In the genomic region with DNA sequence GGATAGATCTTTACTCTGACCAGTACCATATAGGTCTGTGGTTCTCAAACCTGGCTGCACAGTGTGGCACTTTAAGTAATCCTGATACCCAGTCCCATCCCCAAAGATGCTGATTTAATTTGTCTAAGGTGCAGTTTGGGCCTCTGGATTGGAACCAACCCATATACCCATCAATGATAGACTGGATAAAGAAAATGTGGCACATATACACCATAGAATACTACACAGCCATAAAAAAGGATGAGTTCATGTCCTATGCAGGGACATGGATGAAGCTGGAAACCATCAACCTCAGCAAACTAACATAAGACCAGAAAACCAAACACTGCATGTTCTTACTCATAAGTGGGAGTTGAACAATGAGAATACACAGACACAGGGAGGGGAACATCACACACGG, we compare ENCODE assay signal across 8 cellular contexts. TPM values are rescaled to one million over a fixed set of nuclear protein-coding genes. Genes with fewer than 3 reads are reported as not detected.
A peak's percentile ranks its signal among the peaks of the same experiment; 100 is the strongest.
DNase-seq lines count a peak whose midpoint lies in the region; ATAC-seq and TF ChIP-seq lines count a peak whose summit lies in the region.
"Not testable (repeated sequence)": the region's sequence is repeated elsewhere in the genome, so short reads cannot be mapped to it uniquely, and the experiment has no call there.

No MANE protein-coding gene starts in this region.

- intact Hi-C loops in ascending aorta (cut with DNase I) (loop anchor here (5.0 to 10.0 kb wide), 2 partner anchors 268 to 435 kb away; partner anchors contain the start of genes CD46, PFKFB2 and YOD1), gastrocnemius medialis (cut with DNase I; ENCODE audit: low total_unique reads) (loop anchor here (5.0 kb wide), 1 partner anchor 268 kb away; the partner anchor contains the start of genes PFKFB2 and YOD1)
- intact Hi-C loops in esophagus squamous epithelium (cut with DNase I), result not testable (repeated sequence)
- intact Hi-C loops in naive thymus-derived CD4-positive, alpha-beta T cell (cut with micrococcal nuclease), result loop anchor here (2.0 to 10.0 kb wide), 9 partner anchors 87 to 763 kb away; partner anchors contain the start of gene FCMR (in 1 of the 2)

- not testable (repeated sequence) for H3K27me3 ChIP-seq in CD8-positive, alpha-beta memory T cell (ENCODE audit: insufficient read depth, low read length, poor library complexity, severe bottlenecking); ascending aorta; esophagus squamous epithelium; naive thymus-derived CD4-positive, alpha-beta T cell (ENCODE audit: control insufficient read depth in 2 of 2, insufficient read depth in 2 of 2, low read length in 2 of 2); gastrocnemius medialis; upper lobe of left lung

- TF ChIP-seq EP300 in upper lobe of left lung (IDR thresholded peaks at IDR 0.05), result not testable (repeated sequence)

- CTCF ChIA-PET in CD8-positive, alpha-beta memory T cell (lab: Charles Lee), result interaction anchor here (0.7 to 4.3 kb wide), 4 partner anchors 8 to 267 kb away, joined by 3 to 17 read pairs (median 3); partner anchors contain the start of gene PFKFB2
- CTCF ChIA-PET in WTC11 (lab: Charles Lee), result not testable (repeated sequence)
- CTCF ChIA-PET in naive thymus-derived CD4-positive, alpha-beta T cell (lab: Charles Lee), result interaction anchor here (1.3 kb wide), 1 partner anchor 138 kb away, joined by 3 read pairs; no protein-coding TSS in a partner anchor

- H3K4me1 Mint-ChIP-seq in CD8-positive, alpha-beta memory T cell, result peaks cover 26 to 45% (median 41%) of the 10 kb centered on the region in 3 donors
- peaks cover 27% of the 10 kb centered on the region for H3K4me1 Mint-ChIP-seq in WTC11
- H3K4me1 Mint-ChIP-seq in activated T-cell treated with anti-CD3 and anti-CD28 coated beads, Interleukin-2, amount 50 U/mL, for 72 hours (ENCODE audit: low read depth), result peaks cover 49% of the 10 kb centered on the region
- peaks cover 27 to 60% (median 50%) of the 10 kb centered on the region in 7 donors for H3K4me1 Mint-ChIP-seq in naive thymus-derived CD4-positive, alpha-beta T cell

- WGBS in esophagus squamous epithelium, 2 donors, result 36 to 73% methylated on average over 1 of the region's 1 CpG
- WGBS in upper lobe of left lung, 2 donors, result 13 to 62% methylated on average over 1 of the region's 1 CpG

- not testable (repeated sequence) for ATAC-seq in WTC11; activated T-cell treated with anti-CD3 and anti-CD28 coated beads, Interleukin-2, amount 50 U/mL, for 72 hours (replicated peaks in 1 of 2); naive thymus-derived CD4-positive, alpha-beta T cell; gastrocnemius medialis; upper lobe of left lung (ENCODE audit: low FRiP score in 2 of 2)

- peak overlapping the region; percentile 8 to 71 (median 69) for H3K4me3 Mint-ChIP-seq in CD8-positive, alpha-beta memory T cell
- peak overlapping the region; percentile 61 for H3K4me3 Mint-ChIP-seq in WTC11
- H3K4me3 Mint-ChIP-seq in activated T-cell treated with anti-CD3 and anti-CD28 coated beads, Interleukin-2, amount 50 U/mL, for 72 hours, result peak overlapping the region; percentile 59 to 68
- H3K4me3 Mint-ChIP-seq in naive thymus-derived CD4-positive, alpha-beta T cell, result peak overlapping the region in 9 of 10 donors; percentile 45 to 95 (median 69)

- not testable (repeated sequence) for DNase-seq in CD8-positive, alpha-beta memory T cell; WTC11 (ENCODE audit: low spot score); activated T-cell treated with anti-CD3 and anti-CD28 coated beads, Interleukin-2, amount 50 U/mL, for 72 hours; ascending aorta (ENCODE audit: low spot score in 2 of 2); esophagus squamous epithelium (lab: John Stamatoyannopoulos, UW); naive thymus-derived CD4-positive, alpha-beta T cell; gastrocnemius medialis; upper lobe of left lung

- peaks cover 40% of the 10 kb centered on the region for H3K4me1 ChIP-seq in CD8-positive, alpha-beta memory T cell (ENCODE audit: insufficient read depth, low read length)
- not testable (repeated sequence) for H3K4me1 ChIP-seq in ascending aorta
- peaks cover 12 to 83% (median 14%) of the 10 kb centered on the region in 3 donors for H3K4me1 ChIP-seq in esophagus squamous epithelium
- peaks cover 6 to 13% of the 10 kb centered on the region in 2 donors for H3K4me1 ChIP-seq in naive thymus-derived CD4-positive, alpha-beta T cell (ENCODE audit: control insufficient read depth in 2 of 2, insufficient read depth in 2 of 2, low read length in 2 of 2)
- H3K4me1 ChIP-seq in gastrocnemius medialis, result peaks cover 21 to 27% of the 10 kb centered on the region in 2 donors
- H3K4me1 ChIP-seq in upper lobe of left lung, result peaks cover 15 to 46% (median 38%) of the 10 kb centered on the region in 4 donors

- H3K9me3 Mint-ChIP-seq in CD8-positive, alpha-beta memory T cell; WTC11; activated T-cell treated with anti-CD3 and anti-CD28 coated beads, Interleukin-2, amount 50 U/mL, for 72 hours; naive thymus-derived CD4-positive, alpha-beta T cell: not testable (repeated sequence)

- H3K27ac Mint-ChIP-seq in CD8-positive, alpha-beta memory T cell, result peak overlapping the region; percentile 72 to 96 (median 88)
- not testable (repeated sequence) for H3K27ac Mint-ChIP-seq in WTC11; activated T-cell treated with anti-CD3 and anti-CD28 coated beads, Interleukin-2, amount 50 U/mL, for 72 hours
- peak overlapping the region; percentile 82 to 100 (median 97) for H3K27ac Mint-ChIP-seq in naive thymus-derived CD4-positive, alpha-beta T cell

- POLR2A ChIA-PET in CD8-positive, alpha-beta memory T cell (lab: Charles Lee), result interaction anchor here (0.6 to 0.7 kb wide), 3 partner anchors 37 to 58 kb away, joined by 3 read pairs; no protein-coding TSS in a partner anchor
- POLR2A ChIA-PET in WTC11 (lab: Charles Lee), result not testable (repeated sequence)
- POLR2A ChIA-PET in naive thymus-derived CD4-positive, alpha-beta T cell (lab: Charles Lee), result interaction anchor here (0.8 to 7.6 kb wide), 7 partner anchors 9 to 133 kb away, joined by 3 to 95 read pairs (median 5); no protein-coding TSS in a partner anchor

- not testable (repeated sequence) for H3K27me3 Mint-ChIP-seq in CD8-positive, alpha-beta memory T cell; WTC11 (ENCODE audit: low read depth); activated T-cell treated with anti-CD3 and anti-CD28 coated beads, Interleukin-2, amount 50 U/mL, for 72 hours (ENCODE audit: low read depth); naive thymus-derived CD4-positive, alpha-beta T cell

- not testable (repeated sequence) for H3K27ac ChIP-seq in CD8-positive, alpha-beta memory T cell (ENCODE audit: low read depth, low read length)
- H3K27ac ChIP-seq in ascending aorta (peak overlapping the region; percentile 24 to 91), esophagus squamous epithelium (peak overlapping the region; percentile 56 to 97 (median 94)), gastrocnemius medialis (peak overlapping the region; percentile 96 to 100 (median 98)), upper lobe of left lung (peak overlapping the region; percentile 93 to 100 (median 98))
- H3K27ac ChIP-seq in naive thymus-derived CD4-positive, alpha-beta T cell (ENCODE audit: low read depth, low read length), result peak overlapping the region; percentile 26

- H3K4me3 ChIP-seq in CD8-positive, alpha-beta memory T cell (ENCODE audit: low read length); ascending aorta; esophagus squamous epithelium; naive thymus-derived CD4-positive, alpha-beta T cell (ENCODE audit: low read length); gastrocnemius medialis; upper lobe of left lung: not testable (repeated sequence)

- in situ Hi-C loops in gastrocnemius medialis (cut with MboI; ENCODE audit: low sequenced_read_pairs in 4 of 4), result loop anchor here in 1 of 4 donors (25.0 kb wide), 1 partner anchor 608 kb away; no protein-coding TSS in a partner anchor

- H3K9me3 ChIP-seq in CD8-positive, alpha-beta memory T cell (ENCODE audit: low read length); ascending aorta; esophagus squamous epithelium; naive thymus-derived CD4-positive, alpha-beta T cell (ENCODE audit: control insufficient read depth in 2 of 3, low read length in 3 of 3); gastrocnemius medialis; upper lobe of left lung: not testable (repeated sequence)

- TF ChIP-seq CTCF in WTC11 (IDR thresholded peaks at IDR 0.05); ascending aorta (IDR thresholded peaks at IDR 0.05); esophagus squamous epithelium (IDR thresholded peaks at IDR 0.05); gastrocnemius medialis (IDR thresholded peaks at IDR 0.05 in 4 of 5, conservative IDR thresholded peaks at IDR 0.05 in 1 of 5); upper lobe of left lung (IDR thresholded peaks at IDR 0.05): not testable (repeated sequence)

- not testable (repeated sequence) for H3K36me3 ChIP-seq in CD8-positive, alpha-beta memory T cell (ENCODE audit: insufficient read depth, low read length); ascending aorta
- peaks cover 0 to 16% (median 0%) of the 10 kb centered on the region in 3 donors for H3K36me3 ChIP-seq in esophagus squamous epithelium
- H3K36me3 ChIP-seq in naive thymus-derived CD4-positive, alpha-beta T cell (ENCODE audit: control insufficient read depth in 2 of 3, insufficient read depth in 3 of 3, low read length in 3 of 3), result peaks cover 0 to 14% (median 4%) of the 10 kb centered on the region in 3 experiments
- peaks cover 0 to 23% of the 10 kb centered on the region in 2 donors for H3K36me3 ChIP-seq in gastrocnemius medialis
- peaks cover 0 to 21% (median 2%) of the 10 kb centered on the region in 4 donors for H3K36me3 ChIP-seq in upper lobe of left lung

- peaks cover 0 to 31% (median 7%) of the 10 kb centered on the region in 3 donors for H3K36me3 Mint-ChIP-seq in CD8-positive, alpha-beta memory T cell
- not testable (repeated sequence) for H3K36me3 Mint-ChIP-seq in WTC11
- H3K36me3 Mint-ChIP-seq in activated T-cell treated with anti-CD3 and anti-CD28 coated beads, Interleukin-2, amount 50 U/mL, for 72 hours (ENCODE audit: insufficient read depth in 2 of 2), result peaks cover 11 to 19% of the 10 kb centered on the region in 2 donors
- H3K36me3 Mint-ChIP-seq in naive thymus-derived CD4-positive, alpha-beta T cell, result peaks cover 5 to 35% (median 13%) of the 10 kb centered on the region in 5 donors

- TF ChIP-seq POLR2A in esophagus squamous epithelium (IDR thresholded peaks at IDR 0.05); gastrocnemius medialis (IDR thresholded peaks at IDR 0.05); upper lobe of left lung (IDR thresholded peaks at IDR 0.05): not testable (repeated sequence)

RNA-seq across cellular contexts. Expression of gene CD55, which starts 1.4 kb away (rescaled TPM):
- 10 to 100 TPM; 85.2 to 94.6 TPM for total RNA-seq in CD8-positive, alpha-beta memory T cell
- 61.1 TPM for polyA plus RNA-seq in CD8-positive, alpha-beta memory T cell
- total RNA-seq in WTC11 (2021) (17.2 to 18.8 TPM (median 18.1 TPM) in 3 replicates), ascending aorta (73.1 TPM), esophagus squamous epithelium (100 to 1,000 TPM in 1 of 4 donors, 10 to 100 TPM in 3; 36.5 to 100 (median 72.2) TPM), gastrocnemius medialis (100 to 1,000 TPM in 2 of 4 donors, 10 to 100 TPM in 2; 75.2 to 428 (median 110) TPM), upper lobe of left lung (100 to 1,000 TPM; 256 to 798 (median 465) TPM)
- total RNA-seq in activated T-cell treated with anti-CD3 and anti-CD28 coated beads, Interleukin-2, amount 50 U/mL, for 72 hours, result 100 to 1,000 TPM; 137 to 147 TPM
- 100 to 1,000 TPM; 122 to 264 (median 134) TPM for total RNA-seq in naive thymus-derived CD4-positive, alpha-beta T cell
- polyA plus RNA-seq in naive thymus-derived CD4-positive, alpha-beta T cell, result 100 to 1,000 TPM; 115 to 185 TPM
